Comparison of ENCODE assay signal across 8 cellular contexts in genomic region chr10:87864497-87865059, GRCh38. TPM values are rescaled to one million over a fixed set of nuclear protein-coding genes. Genes with fewer than 3 reads are reported as not detected.
DNase-seq lines count a peak whose midpoint lies in the region; ATAC-seq and TF ChIP-seq lines count a peak whose summit lies in the region.

No MANE protein-coding gene starts in this region.

- H2AFZ ChIP-seq in MM.1S (ENCODE audit: low read length), result no peak overlapping the region

- H3K27me3 ChIP-seq in MM.1S (replicated peaks; ENCODE audit: insufficient read depth, low read length) (no peaks in the 10 kb centered on the region), body of pancreas (no peaks in the 10 kb centered on the region)

- no peaks in the 10 kb centered on the region; the same call in 1 of the 2 replicates for H3K36me3 ChIP-seq in MM.1S (replicated peaks; ENCODE audit: insufficient read depth, low read length)
- no peaks in the 10 kb centered on the region for H3K36me3 ChIP-seq in body of pancreas (replicated peaks in 1 of 2; ENCODE audit: insufficient read depth in 1 of 2, low read depth in 2 of 2)
- no peaks in the 10 kb centered on the region for H3K36me3 ChIP-seq in urinary bladder (ENCODE audit: insufficient read depth)

- H3K79me2 ChIP-seq in MM.1S (ENCODE audit: low read length), result peaks cover 69% of the 10 kb centered on the region

- no peak for TF ChIP-seq CTCF in MM.1S (IDR thresholded peaks at IDR 0.05; ENCODE audit: low read length)
- no peak for TF ChIP-seq CTCF in body of pancreas (IDR thresholded peaks at IDR 0.05)

- H3K4me1 ChIP-seq in MM.1S (ENCODE audit: low read length) (peaks cover 17% of the 10 kb centered on the region), body of pancreas (peaks cover 30% of the 10 kb centered on the region), urinary bladder (ENCODE audit: insufficient read depth) (no peaks in the 10 kb centered on the region)

- peaks cover 44% of the 10 kb centered on the region for H3F3A ChIP-seq in MM.1S (ENCODE audit: insufficient read depth, low read length)

- no peaks in the 10 kb centered on the region for H3K9me2 ChIP-seq in MM.1S (replicated peaks; ENCODE audit: insufficient read depth, low read length)

- WGBS in body of pancreas, 2 donors, result 0 to 1% methylated on average over 16 of the region's 16 CpGs
- under 1% methylated on average over 16 of the region's 16 CpGs for WGBS in urinary bladder

- peak overlapping the region; percentile 89 for H3K4me3 ChIP-seq in MM.1S (ENCODE audit: low read length)
- H3K4me3 ChIP-seq in body of pancreas, result peak overlapping the region; percentile 81 to 83
- H3K4me3 ChIP-seq in urinary bladder (ENCODE audit: low read depth, low read length), result peak overlapping the region; percentile 97

- DNase-seq in DMS53 (lab: John Stamatoyannopoulos, UW) (peak; percentile 58), MM.1S (no peak), body of pancreas (no peak), medulla oblongata (ENCODE audit: extremely low spot score) (peak; percentile 46)
- no peak for DNase-seq in activated CD4-positive, alpha-beta T cell treated with anti-CD3 and anti-CD28 coated beads for 1 hour

- H3K9ac ChIP-seq in MM.1S (ENCODE audit: low read length), result peak overlapping the region; percentile 85

- peak overlapping the region; percentile 64 for H3K4me2 ChIP-seq in MM.1S (ENCODE audit: low read depth, low read length)

- H3K9me3 ChIP-seq in MM.1S (replicated peaks; ENCODE audit: insufficient read depth, low read length), result no peaks in the 10 kb centered on the region
- no peaks in the 10 kb centered on the region for H3K9me3 ChIP-seq in body of pancreas

- intact Hi-C loops in body of pancreas (cut with DNase I), result no loop called here

- no peak for ATAC-seq in body of pancreas
- ATAC-seq in HG02870 (IDR thresholded peaks at IDR 0.05; ENCODE audit: unreplicated experiment), result no peak
- no peak for ATAC-seq in HG02571 (IDR thresholded peaks at IDR 0.05; ENCODE audit: unreplicated experiment)

- H3K27ac ChIP-seq in MM.1S (ENCODE audit: low read length), result peak overlapping the region; percentile 85; the same call in 1 of the 2 replicates
- peak overlapping the region; percentile 91 to 99 (median 98) for H3K27ac ChIP-seq in body of pancreas
- peak overlapping the region; percentile 88 for H3K27ac ChIP-seq in urinary bladder (ENCODE audit: low read depth)

- TF ChIP-seq POLR2A in body of pancreas (IDR thresholded peaks at IDR 0.05), result no peak

- peaks cover 4% of the 10 kb centered on the region; the same call in 1 of the 2 replicates for H4K20me1 ChIP-seq in MM.1S (ENCODE audit: insufficient read depth, low read length)

RNA-seq across cellular contexts. Expression of gene PTEN, which starts 1.2 kb away (rescaled TPM):
- total RNA-seq in body of pancreas (100 to 1,000 TPM; 105 to 227 TPM), urinary bladder (308 TPM)
- 37.6 TPM for polyA plus RNA-seq in urinary bladder

RNA-seq across cellular contexts. Expression of gene KLLN, which starts 1.2 kb away (rescaled TPM):
- total RNA-seq in body of pancreas (under 1 TPM; 0.78 to 0.99 TPM), urinary bladder (0.63 TPM)
- polyA plus RNA-seq in urinary bladder, result 0.46 TPM

RNA-seq across cellular contexts. Expression of gene ATAD1, which starts 46.6 kb away (rescaled TPM):
- total RNA-seq in body of pancreas (10 to 100 TPM in 1 of 2 donors, 1 to 10 TPM in 1; 9.6 to 16.9 TPM), urinary bladder (60.6 TPM)
- polyA plus RNA-seq in urinary bladder, result 30.7 TPM

Comparison
In these comparisons a context has a peak if more than half of its experiments do, and no peak if none do; other contexts are left out.
1. DNase-seq: peak in DMS53 (single experiment) and medulla oblongata (single experiment); none in MM.1S (single experiment), body of pancreas (0 of 4) and activated CD4-positive, alpha-beta T cell treated with anti-CD3 and anti-CD28 coated beads for 1 hour (single experiment).
2. Peak in every context shown above with its lines, with median percentiles within 50 percentile points of each other: H3K27ac ChIP-seq and H3K4me3 ChIP-seq.